Comparison of ENCODE assay signal across 14 cellular contexts in genomic region chr2:167048829-167049228, GRCh38.
"Had no signal": no experiment of that assay in that cellular context is flagged by ENCODE, and none has a peak within 500 bp of the region (broad histone marks: within the 10 kb centered on the region; RNA-seq: fewer than 3 reads in every experiment).

No MANE protein-coding gene starts in this region.

- H3K36me3 ChIP-seq: heart left ventricle, left ventricle myocardium inferior, right atrium auricular region, transverse colon, vagina had no signal

- H3K27me3 ChIP-seq: heart left ventricle, right atrium auricular region, transverse colon, vagina had no signal

- DNase-seq: activated CD4-positive, alpha-beta T cell treated with anti-CD3 and anti-CD28 coated beads, Interleukin-2, amount 50 U/mL, for 1 hour; activated CD8-positive, alpha-beta memory T cell treated with anti-CD3 and anti-CD28 coated beads for 24 hours; activated naive CD8-positive, alpha-beta T cell treated with anti-CD3 and anti-CD28 coated beads, Interleukin-2, amount 10 ng/mL, durations not matched to agents 7 days and 5 days; anterior cingulate cortex; effector memory CD4-positive, alpha-beta T cell; foreskin melanocyte; heart left ventricle; left ventricle myocardium inferior; stimulated activated CD4-positive, alpha-beta T cell treated with anti-CD3 and anti-CD28 coated beads, Interleukin-4, amount 100 ng/mL, for 4 hours; stimulated activated naive CD8-positive, alpha-beta T cell treated with anti-CD3 and anti-CD28 coated beads, Interleukin-15, Interleukin-2, amounts not matched to agents 100 U/mL and 50 U/mL, for 24 hours; transverse colon had no signal

- H3K4me3 ChIP-seq: heart left ventricle, left ventricle myocardium inferior, right atrium auricular region, skin epidermis, transverse colon, vagina had no signal
